ENCODE assay signal across 9 cellular contexts in the genomic region with DNA sequence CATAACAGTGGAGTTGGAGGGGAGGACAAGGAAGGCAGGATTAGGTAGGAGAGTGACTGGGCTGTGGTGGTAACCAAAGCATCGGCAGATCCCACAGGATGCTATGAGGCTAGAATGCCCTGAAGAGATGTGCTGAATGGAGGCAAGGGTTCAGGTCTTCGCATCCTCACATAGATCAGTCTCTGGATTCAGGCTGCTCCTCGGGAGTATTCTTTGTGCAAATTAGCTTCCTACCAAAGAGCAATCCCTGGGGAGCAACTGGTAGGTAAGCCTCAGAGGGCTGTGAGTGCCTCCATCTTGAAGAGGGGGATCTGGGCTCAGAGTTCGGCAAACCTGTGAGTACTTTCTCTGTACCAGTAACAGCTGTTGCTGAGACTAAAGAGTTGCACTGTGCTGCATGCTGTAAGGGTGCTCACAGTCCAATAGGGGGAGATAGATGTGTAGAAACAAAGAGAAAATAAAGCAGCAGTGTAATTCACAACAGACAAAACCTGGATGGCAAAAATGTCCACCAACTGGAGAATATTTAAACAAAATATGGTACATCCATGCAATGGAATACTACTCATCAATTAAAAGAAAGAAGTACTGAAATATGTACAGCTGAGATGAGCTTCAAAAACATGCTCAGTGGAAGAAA.
DNase-seq lines count a peak whose midpoint lies in the region; ATAC-seq and TF ChIP-seq lines count a peak whose summit lies in the region.
"Had no signal": no experiment of that assay in that cellular context is flagged by ENCODE, and none has a peak within 500 bp of the region (broad histone marks: within the 10 kb centered on the region; RNA-seq: fewer than 3 reads in every experiment).

No MANE protein-coding gene starts in this region.

- no peak for ATAC-seq in natural killer cell treated with Interleukin-12 subunit alpha and Interleukin-12 subunit beta and Interleukin-15 and Interleukin-18, amount 100 ng/mL, for 72 hours
- ATAC-seq in naive thymus-derived CD8-positive, alpha-beta T cell = no peak

- WGBS in adrenal gland, 4 donors = 71 to 84% (median 78%) methylated on average over 4 of the region's 4 CpGs

- H3K9me2 ChIP-seq in Karpas-422 (replicated peaks; ENCODE audit: insufficient read depth, low read length) = no peaks in the 10 kb centered on the region

- no peak overlapping the region for H2AFZ ChIP-seq in Karpas-422 (ENCODE audit: low read length)

- no peaks in the 10 kb centered on the region for H3K36me3 ChIP-seq in Karpas-422 (ENCODE audit: insufficient read depth, low read length)
- no peaks in the 10 kb centered on the region for H3K36me3 ChIP-seq in adrenal gland (replicated peaks in 1 of 2)
- no peaks in the 10 kb centered on the region for H3K36me3 ChIP-seq in vagina

- H3K4me3 ChIP-seq in Karpas-422 (ENCODE audit: low read length) = no peak overlapping the region
- no peak overlapping the region for H3K4me3 ChIP-seq in adrenal gland
- no peak overlapping the region for H3K4me3 ChIP-seq in vagina

- H3K4me2 ChIP-seq in Karpas-422 (ENCODE audit: low read depth, low read length, poor library complexity, severe bottlenecking) = no peak overlapping the region

- no peak overlapping the region for H3K27ac Mint-ChIP-seq in natural killer cell treated with Interleukin-12 subunit alpha and Interleukin-12 subunit beta and Interleukin-15 and Interleukin-18, amount 100 ng/mL, for 72 hours
- H3K27ac Mint-ChIP-seq in naive thymus-derived CD8-positive, alpha-beta T cell = no peak overlapping the region

- H3K36me3 Mint-ChIP-seq in natural killer cell treated with Interleukin-12 subunit alpha and Interleukin-12 subunit beta and Interleukin-15 and Interleukin-18, amount 100 ng/mL, for 72 hours = peaks cover 5% of the 10 kb centered on the region
- H3K36me3 Mint-ChIP-seq in naive thymus-derived CD8-positive, alpha-beta T cell = no peaks in the 10 kb centered on the region

- no peak overlapping the region for H3K9ac ChIP-seq in Karpas-422 (ENCODE audit: low read length)

- TF ChIP-seq POLR2A in adrenal gland (IDR thresholded peaks at IDR 0.05) (no peak), vagina (IDR thresholded peaks at IDR 0.05) (no peak)

- no peaks in the 10 kb centered on the region for H3K79me2 ChIP-seq in Karpas-422 (ENCODE audit: low read length)

- no peaks in the 10 kb centered on the region for H3K27me3 Mint-ChIP-seq in natural killer cell treated with Interleukin-12 subunit alpha and Interleukin-12 subunit beta and Interleukin-15 and Interleukin-18, amount 100 ng/mL, for 72 hours
- no peaks in the 10 kb centered on the region for H3K27me3 Mint-ChIP-seq in naive thymus-derived CD8-positive, alpha-beta T cell

- POLR2A ChIA-PET in naive thymus-derived CD8-positive, alpha-beta T cell (lab: Charles Lee) = no interaction called here

- H3K4me1 ChIP-seq in Karpas-422 (ENCODE audit: low read length) = no peaks in the 10 kb centered on the region
- no peaks in the 10 kb centered on the region for H3K4me1 ChIP-seq in adrenal gland (replicated peaks in 1 of 2)
- H3K4me1 ChIP-seq in vagina = no peaks in the 10 kb centered on the region

- H3K27me3 ChIP-seq in Karpas-422 (ENCODE audit: low read length) (no peaks in the 10 kb centered on the region), adrenal gland (no peaks in the 10 kb centered on the region), vagina (no peaks in the 10 kb centered on the region)

- TF ChIP-seq CTCF in adrenal gland (IDR thresholded peaks at IDR 0.05) = peak in 4 of 6 experiments; percentile 7 to 45 (median 33)
- no peak for TF ChIP-seq CTCF in vagina (IDR thresholded peaks at IDR 0.05)

- no peaks in the 10 kb centered on the region for H3K4me1 Mint-ChIP-seq in natural killer cell treated with Interleukin-12 subunit alpha and Interleukin-12 subunit beta and Interleukin-15 and Interleukin-18, amount 100 ng/mL, for 72 hours (ENCODE audit: low read depth in 2 of 2)
- no peaks in the 10 kb centered on the region for H3K4me1 Mint-ChIP-seq in naive thymus-derived CD8-positive, alpha-beta T cell

- intact Hi-C loops in adrenal gland (cut with DNase I) = no loop called here
- intact Hi-C loops in vagina (cut with DNase I) = no loop called here

- DNase-seq in ELF-1 (ENCODE audit: low read depth, low spot score) = peak; percentile 19
- DNase-seq in Karpas-422 = peak; percentile 47
- DNase-seq in adrenal gland = no peak
- peak; percentile 7 for DNase-seq in medulla oblongata (ENCODE audit: extremely low spot score)
- DNase-seq in ureter (ENCODE audit: low spot score) = no peak
- no peak for DNase-seq in natural killer cell treated with Interleukin-12 subunit alpha and Interleukin-12 subunit beta and Interleukin-15 and Interleukin-18, amount 100 ng/mL, for 72 hours (ENCODE audit: low spot score)
- no peak for DNase-seq in vagina (ENCODE audit: extremely low spot score in 2 of 2)
- DNase-seq in naive thymus-derived CD8-positive, alpha-beta T cell = no peak
- DNase-seq: substantia nigra had no signal

- H4K20me1 ChIP-seq in Karpas-422 (ENCODE audit: insufficient read depth, low read depth, low read length) = no peaks in the 10 kb centered on the region

- H3K9me3 Mint-ChIP-seq in natural killer cell treated with Interleukin-12 subunit alpha and Interleukin-12 subunit beta and Interleukin-15 and Interleukin-18, amount 100 ng/mL, for 72 hours = peaks cover 13% of the 10 kb centered on the region
- H3K9me3 Mint-ChIP-seq in naive thymus-derived CD8-positive, alpha-beta T cell = peaks cover 0 to 9% (median 2%) of the 10 kb centered on the region in 9 donors

- no peak overlapping the region for H3K27ac ChIP-seq in Karpas-422 (ENCODE audit: low read length)
- no peak overlapping the region for H3K27ac ChIP-seq in adrenal gland
- no peak overlapping the region for H3K27ac ChIP-seq in vagina

- no peaks in the 10 kb centered on the region for H3K9me3 ChIP-seq in Karpas-422 (ENCODE audit: low read length)
- H3K9me3 ChIP-seq in adrenal gland (replicated peaks in 1 of 3) = no peaks in the 10 kb centered on the region
- H3K9me3 ChIP-seq in vagina = no peaks in the 10 kb centered on the region

- no peak overlapping the region for H3K4me3 Mint-ChIP-seq in natural killer cell treated with Interleukin-12 subunit alpha and Interleukin-12 subunit beta and Interleukin-15 and Interleukin-18, amount 100 ng/mL, for 72 hours
- H3K4me3 Mint-ChIP-seq in naive thymus-derived CD8-positive, alpha-beta T cell = no peak overlapping the region

Comparison
In these comparisons a context has a peak if more than half of its experiments do, and no peak if none do; other contexts are left out.
1. DNase-seq: peak in ELF-1 (single experiment), Karpas-422 (single experiment) and medulla oblongata (single experiment); none in adrenal gland (0 of 7), ureter (single experiment), natural killer cell treated with Interleukin-12 subunit alpha and Interleukin-12 subunit beta and Interleukin-15 and Interleukin-18, amount 100 ng/mL, for 72 hours (single experiment), vagina (0 of 2) and naive thymus-derived CD8-positive, alpha-beta T cell (0 of 10).
2. CTCF ChIP-seq: peak in adrenal gland (4 of 6); none in vagina (0 of 3).